ENCODE assay signal across 8 cellular contexts in genomic region chrX:103464071-103464773, GRCh38. TPM values are rescaled to one million over a fixed set of nuclear protein-coding genes. Genes with fewer than 3 reads are reported as not detected.
DNase-seq lines count a peak whose midpoint lies in the region; ATAC-seq, FAIRE-seq and TF ChIP-seq lines count a peak whose summit lies in the region.

No MANE protein-coding gene starts in this region.

- no peaks in the 10 kb centered on the region for H3K27me3 ChIP-seq in Peyer's patch
- no peaks in the 10 kb centered on the region for H3K27me3 ChIP-seq in GM12878 (replicated peaks in 1 of 2; ENCODE audit: control insufficient read depth in 2 of 2, insufficient read depth in 2 of 2, low read length in 1 of 2)
- no peaks in the 10 kb centered on the region for H3K27me3 ChIP-seq in iPS-18a (ENCODE audit: control insufficient read depth, insufficient read depth, low read length)
- H3K27me3 ChIP-seq in spleen (replicated peaks in 1 of 7), result no peaks in the 10 kb centered on the region

- no TSS peak for BruUV-seq in GM12878 (replicated peaks; lab: Mats Ljungman, UMichigan)

- H3K36me3 ChIP-seq in Peyer's patch (no peaks in the 10 kb centered on the region), GM12878 (ENCODE audit: control insufficient read depth in 2 of 2, insufficient read depth in 2 of 2, low read length in 1 of 2) (no peaks in the 10 kb centered on the region), iPS-18a (ENCODE audit: control insufficient read depth, low read depth, low read length) (no peaks in the 10 kb centered on the region), spleen (no peaks in the 10 kb centered on the region)

- H3K4me2 ChIP-seq in GM12878 (ENCODE audit: control insufficient read depth, insufficient read depth), result 0 out of 2 replicates have a peak overlapping the region, but pooled peaks have one; percentile 15

- intact Hi-C loops in GM12878 (cut with micrococcal nuclease; ENCODE audit: unreplicated experiment), result loop anchor here (1.0 kb wide), 2 partner anchors 121 to 253 kb away; no protein-coding TSS in a partner anchor
- intact Hi-C loops in spleen (cut with DNase I; ENCODE audit: low total_unique reads), result loop anchor here (10.0 kb wide), 1 partner anchor 119 kb away; no protein-coding TSS in a partner anchor

- RAD21 ChIA-PET in GM12878 (lab: Charles Lee; ENCODE audit: unreplicated experiment), result interaction anchor here (0.7 to 1.9 kb wide), 5 partner anchors 10 to 253 kb away, joined by 3 to 8 read pairs (median 4); no protein-coding TSS in a partner anchor

- H3K9ac ChIP-seq in GM12878 (ENCODE audit: control insufficient read depth, insufficient read depth, low read length) (no peak overlapping the region), iPS-18a (ENCODE audit: low read length) (no peak overlapping the region)

- H2AFZ ChIP-seq in GM12878 (ENCODE audit: control insufficient read depth, low read depth, low read length), result peak overlapping the region; percentile 16

- WGBS in GM12878 (ENCODE audit: insufficient coverage, insufficient replicate concordance, low lambda C conversion rate, missing lambda C conversion rate), result 18% methylated on average over 8 of the region's 8 CpGs
- WGBS in spleen, 5 donors, result 10 to 31% (median 16%) methylated on average over 8 of the region's 8 CpGs

- H4K20me1 ChIP-seq in GM12878 (ENCODE audit: control insufficient read depth, insufficient read depth), result no peaks in the 10 kb centered on the region

- DNase-seq in Caki2 (ENCODE audit: low read depth) (peak; percentile 22), Peyer's patch (no peak), GM12878 (ENCODE audit: low read depth, low spot score) (no peak), spleen (no peak), NCI-H1436 treated with DMSO at 0.1 percent for 48 hours (lab: John Stamatoyannopoulos, UW) (no peak)

- in situ Hi-C loops in Caki2 (cut with HindIII; ENCODE audit: low pct_unique_long_range_greater_than_20kb, low sequenced_read_pairs), result no loop called here
- in situ Hi-C loops in GM12878 (cut with MboI), result loop anchor here (10.0 kb wide), 1 partner anchor 119 kb away; no protein-coding TSS in a partner anchor

- H3K9me3 ChIP-seq in Peyer's patch (no peaks in the 10 kb centered on the region), GM12878 (replicated peaks; ENCODE audit: control insufficient read depth, insufficient read depth, low read length) (no peaks in the 10 kb centered on the region), iPS-18a (ENCODE audit: control insufficient read depth, low read depth, low read length) (no peaks in the 10 kb centered on the region), spleen (no peaks in the 10 kb centered on the region)

- TF ChIP-seq EP300 in GM12878 (IDR thresholded peaks at IDR 0.05; ENCODE audit: borderline replicate concordance in 1 of 2, control insufficient read depth in 1 of 2, low read depth in 2 of 2, low read length in 2 of 2), result no peak

- H3K27ac ChIP-seq in Peyer's patch (no peak overlapping the region), GM12878 (ENCODE audit: control insufficient read depth, insufficient read depth) (no peak overlapping the region), iPS-18a (ENCODE audit: low read length) (no peak overlapping the region), spleen (peak overlapping the region in 1 of 8 donors; percentile 30)

- 0 out of 2 replicates have a peak, but pooled peaks have one; percentile 11 for TF ChIP-seq RAD21 in GM12878 (IDR thresholded peaks at IDR 0.05; ENCODE audit: insufficient read depth, low read depth, low read length)

- TF ChIP-seq POLR2A in Peyer's patch (IDR thresholded peaks at IDR 0.05), result no peak
- no peak for TF ChIP-seq POLR2A in GM12878 (IDR thresholded peaks at IDR 0.05; ENCODE audit: low read depth, low read length)
- no peak for TF ChIP-seq POLR2A in spleen (IDR thresholded peaks at IDR 0.05)

- CTCF ChIA-PET in GM12878 (lab: Yijun Ruan, JAX), result interaction anchor here (0.7 to 2.1 kb wide), 12 partner anchors 10 to 530 kb away, joined by 3 to 30 read pairs (median 4); no protein-coding TSS in a partner anchor

- H3K4me3 ChIP-seq in Peyer's patch, result peak overlapping the region in 3 of 4 donors; percentile 14 to 39 (median 29)
- no peak overlapping the region for H3K4me3 ChIP-seq in GM12878
- peak overlapping the region; percentile 9 for H3K4me3 ChIP-seq in iPS-18a (ENCODE audit: low read length)
- H3K4me3 ChIP-seq in spleen, result peak overlapping the region in 7 of 8 donors; percentile 8 to 65 (median 32)

- ATAC-seq in GM19035 (IDR thresholded peaks at IDR 0.05; ENCODE audit: unreplicated experiment) (peak; percentile 70), HG03108 (IDR thresholded peaks at IDR 0.05; ENCODE audit: unreplicated experiment) (peak; percentile 54), GM12878 (peak; percentile 89)

- peak; percentile 49 for FAIRE-seq in GM12878 (lab: Jason Lieb, UNC)

- TF ChIP-seq CTCF in Peyer's patch (IDR thresholded peaks at IDR 0.05) (peak in 2 of 6 experiments; percentile 30 to 31), GM12878 (IDR thresholded peaks at IDR 0.05 in 2 of 3, conservative IDR thresholded peaks at IDR 0.05 in 1 of 3; ENCODE audit: control insufficient read depth in 2 of 3, extremely low read depth in 1 of 3, insufficient read depth in 1 of 3, low read depth in 3 of 3, low read length in 3 of 3) (peak; percentile 27 to 37 (median 32); a peak in 3 of 6 replicates), spleen (IDR thresholded peaks at IDR 0.05 in 8 of 11, conservative IDR thresholded peaks at IDR 0.05 in 3 of 11) (peak in 9 of 11 experiments; percentile 19 to 44 (median 27))

- no peaks in the 10 kb centered on the region for H3K79me2 ChIP-seq in GM12878 (ENCODE audit: control insufficient read depth, insufficient read depth, low read length)

- POLR2A ChIA-PET in GM12878 (lab: Charles Lee), result no interaction called here

- no peaks in the 10 kb centered on the region for H3K4me1 ChIP-seq in Peyer's patch
- no peaks in the 10 kb centered on the region for H3K4me1 ChIP-seq in GM12878 (ENCODE audit: control insufficient read depth, insufficient read depth, low read length)
- H3K4me1 ChIP-seq in iPS-18a (ENCODE audit: control insufficient read depth, low read depth, low read length), result peaks cover 6% of the 10 kb centered on the region
- H3K4me1 ChIP-seq in spleen, result peaks cover 0 to 3% (median 0%) of the 10 kb centered on the region in 6 donors

- SMC1A ChIA-PET in GM12878 (lab: Charles Lee; ENCODE audit: uncharacterized antibody, unreplicated experiment), result interaction anchor here (1.1 to 2.2 kb wide), 2 partner anchors 209 to 253 kb away, joined by 4 to 15 read pairs; partner anchors contain the start of gene TCEAL8

TF ChIP-seq in GM12878, 131 proteins besides CTCF, POLR2A, EP300 and RAD21:
- TF ChIP-seq BCL11A (IDR thresholded peaks at IDR 0.05; ENCODE audit: low read depth, low read length) (no peak), NFXL1 (IDR thresholded peaks at IDR 0.05; ENCODE audit: borderline replicate concordance) (no peak), NR2C2 (IDR thresholded peaks at IDR 0.05; ENCODE audit: borderline replicate concordance, control insufficient read depth, insufficient read length, low read depth) (no peak)
TF ChIP-seq in GM12878: peak in this region for 0.

RNA-seq across cellular contexts. Expression of gene RAB40A, which starts 55.1 kb away (rescaled TPM):
- total RNA-seq in Caki2 (2014; rRNA removed; shearing (Covaris generic); ENCODE audit: low replicate concordance), result not detected in 2 replicates
- total RNA-seq in Peyer's patch (under 1 TPM in 1 of 4 donors, not detected in 3; 0.70 TPM), GM12878 (2014; rRNA removed) (0.17 and 0.38 TPM in 2 replicates), GM12878 (2014; rRNA removed; fragmentation: Illumina TruSeq; extraction: Trizol) (0.23 and 0.27 TPM in 2 replicates), GM12878 (2021) (0.08 and 0.26 TPM in 2 replicates), spleen (1 to 10 TPM in 2 of 7 donors, under 1 TPM in 4, not detected in 1; 0.51 to 1.6 (median 0.77) TPM)
- 3.9 and 4.4 TPM in 2 replicates for total RNA-seq in GM12878 (2013; cell fraction: nucleolus; rRNA removed)
- 0.14 TPM for polyA plus RNA-seq in GM12878 (2011; ENCODE audit: low read depth)
- polyA plus RNA-seq in GM12878 (2011; rRNA removed) (0.19 and 0.35 TPM in 2 replicates), GM12878 (2014; fragmentation: Illumina TruSeq; extraction: Trizol) (0.10 and 0.33 TPM in 2 replicates), GM12878 (2014; fragmentation: Nextera tagmentation; extraction: Ambion mirVana) (under 1 TPM; 0.16 to 0.35 TPM), GM12878 (2014; rRNA removed) (0.24 and 0.38 TPM in 2 replicates), GM12878 (2016; fragmentation: Nextera tagmentation; extraction: Ambion mirVana) (under 1 TPM; 0.30 to 0.42 TPM), spleen (under 1 TPM; 0.12 to 0.35 (median 0.17) TPM)
- 0.07 TPM in 2 replicates for polyA plus RNA-seq in GM12878 (2011; cell fraction: cytosol; rRNA removed)
- 1.8 and 2.3 TPM in 2 replicates for polyA plus RNA-seq in GM12878 (2011; cell fraction: nucleus; rRNA removed)
- 0.22 and 0.39 TPM in 2 replicates for polyA plus RNA-seq in GM12878 (2012)
- polyA minus RNA-seq in GM12878 (2011; rRNA and poly(A)+ RNA removed), result 0.22 and 0.46 TPM in 2 replicates
- not detected in 2 replicates for polyA minus RNA-seq in GM12878 (2011; cell fraction: cytosol; rRNA and poly(A)+ RNA removed)
- 0.67 and 0.85 TPM in 2 replicates for polyA minus RNA-seq in GM12878 (2011; cell fraction: nucleus; rRNA and poly(A)+ RNA removed)
